ENCODE assay signal across 2 cellular contexts in genomic region chr20:15345287-15345686, GRCh38.
TF ChIP-seq lines count a peak whose summit lies in the region.

No MANE protein-coding gene starts in this region.

TF ChIP-seq in HepG2, 621 proteins besides CTCF, POLR2A, EP300 and RAD21 (continued from another document):
- TF ChIP-seq ARID4A (CRISPR knock-in tag; IDR thresholded peaks at IDR 0.05; ENCODE audit: borderline replicate concordance) (no peak), ZNF343 (CRISPR knock-in tag; IDR thresholded peaks at IDR 0.05) (no peak), GLI4 (CRISPR knock-in tag; IDR thresholded peaks at IDR 0.05; ENCODE audit: borderline replicate concordance) (no peak), HOXA7 (CRISPR knock-in tag; IDR thresholded peaks at IDR 0.05) (no peak), MAF1 (CRISPR knock-in tag; IDR thresholded peaks at IDR 0.05; ENCODE audit: borderline replicate concordance) (no peak), ZNF143 (CRISPR knock-in tag; IDR thresholded peaks at IDR 0.05) (no peak), ZHX1 (CRISPR knock-in tag; IDR thresholded peaks at IDR 0.05; ENCODE audit: low read depth) (no peak), ZNF619 (CRISPR knock-in tag; IDR thresholded peaks at IDR 0.05) (no peak), TARDBP (CRISPR knock-in tag; IDR thresholded peaks at IDR 0.05) (no peak), SSRP1 (CRISPR knock-in tag; IDR thresholded peaks at IDR 0.05) (no peak)

TF ChIP-seq in H1, 55 proteins besides CTCF, POLR2A, EP300 and RAD21 (continued from another document):
- TF ChIP-seq ATF3 (IDR thresholded peaks at IDR 0.05; ENCODE audit: insufficient read depth, low read depth, low read length) (no peak), SP4 (IDR thresholded peaks at IDR 0.05; ENCODE audit: low read length) (no peak), NRF1 (IDR thresholded peaks at IDR 0.05; ENCODE audit: low read depth, low read length) (no peak)
